ENCODE assay signal across 8 cellular contexts in genomic region chr10:22319559-22320558, GRCh38. TPM values are rescaled to one million over a fixed set of nuclear protein-coding genes. Genes with fewer than 3 reads are reported as not detected.
DNase-seq lines count a peak whose midpoint lies in the region; ATAC-seq and TF ChIP-seq lines count a peak whose summit lies in the region.

No MANE protein-coding gene starts in this region.

- peaks cover 59% of the 10 kb centered on the region for H3K4me1 Mint-ChIP-seq in CD8-positive, alpha-beta T cell (ENCODE audit: low read depth)

- H3K9me3 Mint-ChIP-seq in CD8-positive, alpha-beta T cell: no peaks in the 10 kb centered on the region

- peaks cover 33% of the 10 kb centered on the region for H3K27me3 ChIP-seq in CD8-positive, alpha-beta T cell (ENCODE audit: insufficient read depth, low read length)
- H3K27me3 ChIP-seq in breast epithelium (peaks cover 0 to 3% of the 10 kb centered on the region in 2 donors), mucosa of rectum (ENCODE audit: control insufficient read depth in 2 of 2, insufficient read depth in 2 of 2, low read length in 2 of 2) (peaks cover 16 to 28% of the 10 kb centered on the region in 2 donors)

- intact Hi-C loops in CD8-positive, alpha-beta T cell (cut with DNase I, micrococcal nuclease): loop anchor here (5.0 kb wide), 4 partner anchors 117 to 803 kb away; partner anchors contain the start of genes DNAJC1 (in 2 of the 2) and MLLT10 (in 1 of the 2)
- intact Hi-C loops in breast epithelium (cut with DNase I; ENCODE audit: low total_unique reads): no loop called here

- CTCF ChIA-PET in CD8-positive, alpha-beta T cell (lab: Charles Lee): interaction anchor here (0.6 to 1.8 kb wide), 2 partner anchors 305 to 668 kb away, joined by 3 to 4 read pairs; no protein-coding TSS in a partner anchor

- peak overlapping the region; percentile 93 for H3K27ac Mint-ChIP-seq in CD8-positive, alpha-beta T cell

- H3K27ac ChIP-seq in CD8-positive, alpha-beta T cell (ENCODE audit: low read depth, low read length): no peak overlapping the region
- H3K27ac ChIP-seq in breast epithelium (peak overlapping the region; percentile 93 to 96), mucosa of rectum (ENCODE audit: low read depth in 2 of 2, low read length in 2 of 2) (peak overlapping the region; percentile 72 to 75)

- no peak for TF ChIP-seq CTCF in CD8-positive, alpha-beta T cell (IDR thresholded peaks at IDR 0.05)
- TF ChIP-seq CTCF in breast epithelium (IDR thresholded peaks at IDR 0.05): peak in 1 of 3 donors; percentile 14

- no peak for ATAC-seq in CD8-positive, alpha-beta T cell

- peaks cover 34% of the 10 kb centered on the region for H3K27me3 Mint-ChIP-seq in CD8-positive, alpha-beta T cell (ENCODE audit: low read depth)

- DNase-seq in CD8-positive, alpha-beta T cell: peak in 1 of 7 experiments; percentile 11
- peak; percentile 42 for DNase-seq in KG1 (lab: John Stamatoyannopoulos, UW)
- no peak for DNase-seq in breast epithelium (ENCODE audit: low spot score in 2 of 2)
- DNase-seq in stimulated activated CD4-positive, alpha-beta T cell treated with anti-CD3 and anti-CD28 coated beads, Interleukin-4, amount 100 ng/mL, for 4 hours: no peak
- DNase-seq in COLO829 (ENCODE audit: low spot score): no peak
- no peak for DNase-seq in NCI-H69 (lab: John Stamatoyannopoulos, UW)
- no peak for DNase-seq in NCI-H1105 treated with DMSO at 0.1 percent for 48 hours (lab: John Stamatoyannopoulos, UW)

- H3K9me3 ChIP-seq in CD8-positive, alpha-beta T cell (ENCODE audit: low read length): no peaks in the 10 kb centered on the region
- no peaks in the 10 kb centered on the region for H3K9me3 ChIP-seq in breast epithelium
- no peaks in the 10 kb centered on the region for H3K9me3 ChIP-seq in mucosa of rectum (ENCODE audit: control insufficient read depth in 2 of 2, low read length in 2 of 2)

- H3K4me1 ChIP-seq in CD8-positive, alpha-beta T cell (ENCODE audit: insufficient read depth, low read length): peaks cover 48% of the 10 kb centered on the region
- H3K4me1 ChIP-seq in breast epithelium: peaks cover 0 to 25% of the 10 kb centered on the region in 2 donors
- peaks cover 16 to 23% of the 10 kb centered on the region in 2 donors for H3K4me1 ChIP-seq in mucosa of rectum (ENCODE audit: control insufficient read depth in 2 of 2, insufficient read depth in 2 of 2, low read length in 2 of 2)

- H3K4me3 Mint-ChIP-seq in CD8-positive, alpha-beta T cell: peak overlapping the region; percentile 93

- TF ChIP-seq POLR2A in breast epithelium (IDR thresholded peaks at IDR 0.05): no peak

- H3K36me3 Mint-ChIP-seq in CD8-positive, alpha-beta T cell: peaks cover 10% of the 10 kb centered on the region

- peak overlapping the region; percentile 69 to 71 for H3K9ac ChIP-seq in mucosa of rectum (ENCODE audit: low read depth in 1 of 2, low read length in 2 of 2)

- H3K36me3 ChIP-seq in CD8-positive, alpha-beta T cell (ENCODE audit: insufficient read depth, low read length): no peaks in the 10 kb centered on the region
- H3K36me3 ChIP-seq in breast epithelium (no peaks in the 10 kb centered on the region), mucosa of rectum (ENCODE audit: control insufficient read depth in 2 of 2, insufficient read depth in 2 of 2, low read length in 2 of 2) (no peaks in the 10 kb centered on the region)

- peak overlapping the region; percentile 35 for H3K4me3 ChIP-seq in CD8-positive, alpha-beta T cell (ENCODE audit: low read depth, low read length)
- H3K4me3 ChIP-seq in breast epithelium (peak overlapping the region; percentile 88 to 97 (median 90)), mucosa of rectum (ENCODE audit: low read length in 2 of 2) (peak overlapping the region; percentile 57 to 79)

- POLR2A ChIA-PET in CD8-positive, alpha-beta T cell (lab: Charles Lee): interaction anchor here (0.9 to 1.8 kb wide), 4 partner anchors 12 to 117 kb away, joined by 3 to 6 read pairs (median 4); no protein-coding TSS in a partner anchor

RNA-seq across cellular contexts. Expression of gene BMI1, which starts 1.0 kb away (rescaled TPM):
- 10 to 100 TPM; 46.8 to 50.3 TPM for total RNA-seq in CD8-positive, alpha-beta T cell
- total RNA-seq in breast epithelium: 10 to 100 TPM; 48.5 to 92.3 (median 68.5) TPM

RNA-seq across cellular contexts. Expression of gene COMMD3, which starts 3.7 kb away (rescaled TPM):
- total RNA-seq in CD8-positive, alpha-beta T cell: 10 to 100 TPM; 19.2 to 22.1 TPM
- 10 to 100 TPM; 30.1 to 51.4 (median 35.7) TPM for total RNA-seq in breast epithelium

RNA-seq across cellular contexts. Expression of gene SPAG6, which starts 25.4 kb away (rescaled TPM):
- total RNA-seq in CD8-positive, alpha-beta T cell: not detected
- total RNA-seq in breast epithelium: 1 to 10 TPM in 1 of 3 donors, under 1 TPM in 1, not detected in 1; 0.59 to 4.9 TPM

Comparison
In these comparisons a context has a peak if more than half of its experiments do, and no peak if none do; other contexts are left out.
1. H3K4me3 ChIP-seq: peak in every context shown above with its lines; median percentile 90 in breast epithelium; 68 in mucosa of rectum; 35 in CD8-positive, alpha-beta T cell.